In the genomic region with DNA sequence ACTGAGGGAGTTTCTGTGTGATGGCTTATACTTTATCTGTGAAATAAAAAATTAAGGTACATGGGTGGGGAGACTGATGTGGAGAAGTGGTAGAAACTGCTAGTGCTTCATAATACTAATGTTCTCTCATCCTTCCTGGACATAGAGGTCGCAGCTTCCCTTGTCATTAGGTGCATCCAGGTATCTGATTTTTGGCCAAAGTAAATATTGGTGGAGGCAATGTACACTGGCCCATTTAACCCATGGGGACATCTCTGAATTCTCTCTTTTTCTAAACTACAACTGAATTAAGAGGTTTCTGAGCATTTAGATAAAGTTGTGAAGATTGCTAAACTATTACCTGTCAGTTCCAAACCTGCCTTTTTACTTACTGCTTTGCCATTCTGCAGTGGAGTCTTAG, we compare ENCODE assay signal across 24 cellular contexts.
"Had no signal": no experiment of that assay in that cellular context is flagged by ENCODE, and none has a peak within 500 bp of the region (broad histone marks: within the 10 kb centered on the region; RNA-seq: fewer than 3 reads in every experiment).

No MANE protein-coding gene starts in this region.

- H3K4me3 ChIP-seq: adrenal gland, body of pancreas, colonic mucosa had no signal

- DNase-seq: activated CD4-positive, alpha-beta T cell treated with anti-CD3 and anti-CD28 coated beads for 1 hour; activated CD4-positive, alpha-beta T cell treated with anti-CD3 and anti-CD28 coated beads for 4 hours; activated CD4-positive, alpha-beta T cell treated with anti-CD3 and anti-CD28 coated beads, Interleukin-2, amount 10 ng/mL, durations not matched to agents 7 days and 5 days; activated CD4-positive, alpha-beta T cell treated with anti-CD3 and anti-CD28 coated beads, Interleukin-2, amount 50 U/mL, for 48 hours; activated CD8-positive, alpha-beta memory T cell treated with anti-CD3 and anti-CD28 coated beads for 24 hours; activated CD8-positive, alpha-beta T cell treated with anti-CD3 and anti-CD28 coated beads for 36 hours; activated effector memory CD4-positive, alpha-beta T cell treated with anti-CD3 and anti-CD28 coated beads, Interleukin-2, amount 50 U/mL, for 16 hours; activated naive CD4-positive, alpha-beta T cell treated with anti-CD3 and anti-CD28 coated beads for 36 hours; activated naive CD8-positive, alpha-beta T cell treated with anti-CD3 and anti-CD28 coated beads for 36 hours; activated naive CD8-positive, alpha-beta T cell treated with anti-CD3 and anti-CD28 coated beads, Interleukin-2, amount 50 U/mL, for 24 hours; activated T-cell treated with anti-CD3 and anti-CD28 coated beads, Interleukin-2, amount 50 U/mL, for 4 hours; adrenal gland; amygdala; aorta; body of pancreas; caudate nucleus; colonic mucosa; effector memory CD4-positive, alpha-beta T cell; endodermal cell; foreskin fibroblast; head of caudate nucleus; T-helper 2 cell had no signal

- ATAC-seq: activated CD8-positive, alpha-beta T cell treated with anti-CD3 and anti-CD28 coated beads for 36 hours; activated naive CD8-positive, alpha-beta T cell treated with anti-CD3 and anti-CD28 coated beads, Interleukin-2, amount 50 U/mL, for 24 hours; activated T-cell treated with anti-CD3 and anti-CD28 coated beads, Interleukin-2, amount 50 U/mL, for 4 hours; body of pancreas; esophagus mucosa; WTC11 had no signal
